In genomic region chr12:48106574-48107251, GRCh38 we compare ENCODE assay signal across 8 cellular contexts. TPM values are rescaled to one million over a fixed set of nuclear protein-coding genes. Genes with fewer than 3 reads are reported as not detected.
DNase-seq lines count a peak whose midpoint lies in the region; ATAC-seq and TF ChIP-seq lines count a peak whose summit lies in the region.

No MANE protein-coding gene starts in this region.

- H3K27me3 ChIP-seq in SJSA1 (replicated peaks) (no peaks in the 10 kb centered on the region), skeletal muscle tissue (ENCODE audit: control insufficient read depth in 3 of 3, insufficient read depth in 3 of 3, low read length in 3 of 3) (no peaks in the 10 kb centered on the region)

- peak overlapping the region; percentile 93 to 97 (median 95) for H3K9ac ChIP-seq in skeletal muscle tissue (ENCODE audit: low read depth in 1 of 3, low read length in 3 of 3)

- H3K9me3 ChIP-seq in SJSA1 (replicated peaks) = no peaks in the 10 kb centered on the region
- no peaks in the 10 kb centered on the region for H3K9me3 ChIP-seq in skeletal muscle tissue (ENCODE audit: control insufficient read depth in 3 of 3, low read length in 3 of 3)

- H3K36me3 ChIP-seq in SJSA1 (peaks cover 28% of the 10 kb centered on the region), skeletal muscle tissue (ENCODE audit: control insufficient read depth in 3 of 3, insufficient read depth in 3 of 3, low read length in 3 of 3) (no peaks in the 10 kb centered on the region)

- H3K4me3 ChIP-seq in SJSA1 (peak overlapping the region; percentile 61), fibroblast of villous mesenchyme (ENCODE audit: low read depth, low read length) (peak overlapping the region; percentile 91), skeletal muscle tissue (ENCODE audit: low read length in 3 of 3) (peak overlapping the region; percentile 93 to 97 (median 94))

- DNase-seq in SJSA1 (ENCODE audit: low read depth in 1 of 2, low spot score in 2 of 2) (peak in 1 of 2 experiments; percentile 80), fibroblast of villous mesenchyme (ENCODE audit: low read depth) (no peak), RKO (ENCODE audit: low spot score) (no peak), COR-L47 (lab: John Stamatoyannopoulos, UW) (no peak), HK-2 (ENCODE audit: unreplicated experiment) (no peak)

- ATAC-seq in GM19438 (IDR thresholded peaks at IDR 0.05; ENCODE audit: low read depth, unreplicated experiment) (peak; percentile 3), GM21360 (IDR thresholded peaks at IDR 0.05; ENCODE audit: unreplicated experiment) (no peak)

- TF ChIP-seq CTCF in fibroblast of villous mesenchyme (IDR thresholded peaks at IDR 0.05; ENCODE audit: insufficient read depth, low read depth, low read length) = no peak

- peaks cover 41% of the 10 kb centered on the region for H3K4me1 ChIP-seq in SJSA1 (replicated peaks)
- peaks cover 19 to 24% (median 22%) of the 10 kb centered on the region in 3 donors for H3K4me1 ChIP-seq in skeletal muscle tissue (ENCODE audit: control insufficient read depth in 3 of 3, insufficient read depth in 3 of 3, low read length in 3 of 3)

- H3K27ac ChIP-seq in SJSA1 (peak overlapping the region; percentile 96), skeletal muscle tissue (ENCODE audit: low read depth, low read length) (peak overlapping the region; percentile 96)

RNA-seq across cellular contexts. Expression of gene SENP1, which starts 0.8 kb away (rescaled TPM):
- 36.2 and 49.5 TPM in 2 replicates for total RNA-seq in SJSA1 (2014; rRNA removed; shearing (Covaris generic))
- 28.3 and 35.8 TPM in 2 replicates for total RNA-seq in fibroblast of villous mesenchyme
- total RNA-seq in skeletal muscle tissue = 15.1 TPM

RNA-seq across cellular contexts. Expression of gene PFKM, which starts 12.5 kb away (rescaled TPM):
- total RNA-seq in SJSA1 (2014; rRNA removed; shearing (Covaris generic)) = 791 and 920 TPM in 2 replicates
- total RNA-seq in fibroblast of villous mesenchyme = 54.4 and 83.8 TPM in 2 replicates
- 304 TPM for total RNA-seq in skeletal muscle tissue

RNA-seq across cellular contexts. Expression of gene ASB8, which starts 50.6 kb away (rescaled TPM):
- 236 and 314 TPM in 2 replicates for total RNA-seq in SJSA1 (2014; rRNA removed; shearing (Covaris generic))
- 23.7 and 27.4 TPM in 2 replicates for total RNA-seq in fibroblast of villous mesenchyme
- 32.9 TPM for total RNA-seq in skeletal muscle tissue
